Comparison of ENCODE assay signal across 17 cellular contexts in the genomic region with DNA sequence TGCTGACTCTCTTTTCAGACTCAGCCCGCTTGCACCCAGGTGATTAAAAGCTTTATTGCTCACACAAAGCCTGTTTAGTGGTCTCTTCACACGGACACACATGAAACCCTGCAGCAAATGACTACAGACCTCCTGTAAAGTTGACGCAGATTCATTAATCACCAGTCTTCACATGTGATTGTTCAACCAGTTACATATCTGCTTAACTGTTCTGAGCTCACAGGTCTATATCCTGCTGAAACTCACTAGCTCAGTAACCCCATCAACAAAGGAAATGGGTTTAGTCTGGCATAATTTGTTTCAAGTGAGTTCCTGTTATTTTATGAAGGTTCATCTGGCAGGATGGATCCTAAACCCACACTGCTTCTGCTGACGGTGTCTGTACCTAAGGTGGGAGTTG.
"Had no signal": no experiment of that assay in that cellular context is flagged by ENCODE, and none has a peak within 500 bp of the region (broad histone marks: within the 10 kb centered on the region; RNA-seq: fewer than 3 reads in every experiment).

No MANE protein-coding gene starts in this region.

- H3K27ac ChIP-seq: adrenal gland, coronary artery, lower lobe of right lung, right atrium auricular region, tibial nerve had no signal

- H3K36me3 Mint-ChIP-seq: naive thymus-derived CD8-positive, alpha-beta T cell had no signal

- H3K4me3 ChIP-seq: adrenal gland, coronary artery, lower lobe of right lung, right atrium auricular region, tibial nerve had no signal

- H3K27me3 Mint-ChIP-seq: activated CD8-positive, alpha-beta T cell treated with anti-CD3 and anti-CD28 coated beads for 36 hours had no signal

- H3K4me3 Mint-ChIP-seq: activated CD8-positive, alpha-beta T cell treated with anti-CD3 and anti-CD28 coated beads for 36 hours; activated T-helper 1 cell treated with anti-CD3 and anti-CD28 coated beads, Interleukin-12 subunit alpha, Interleukin-12 subunit beta, Interleukin-2, Interleukin-4 antibody, amounts not matched to agents 30 ng/mL and 10 ng/mL and 1 ng/mL, durations not matched to agents 14 hours and 24 hours and 36 hours; naive thymus-derived CD8-positive, alpha-beta T cell had no signal

- H3K27me3 ChIP-seq: right atrium auricular region, tibial nerve had no signal

- H3K27ac Mint-ChIP-seq: activated CD8-positive, alpha-beta T cell treated with anti-CD3 and anti-CD28 coated beads for 36 hours; activated T-helper 1 cell treated with anti-CD3 and anti-CD28 coated beads, Interleukin-12 subunit alpha, Interleukin-12 subunit beta, Interleukin-2, Interleukin-4 antibody, amounts not matched to agents 30 ng/mL and 10 ng/mL and 1 ng/mL, durations not matched to agents 14 hours and 24 hours and 36 hours had no signal

- DNase-seq: activated CD8-positive, alpha-beta memory T cell treated with anti-CD3 and anti-CD28 coated beads, Interleukin-2, amount 50 U/mL, for 4 hours; activated CD8-positive, alpha-beta T cell treated with anti-CD3 and anti-CD28 coated beads for 36 hours; activated naive CD4-positive, alpha-beta T cell; adrenal gland; central memory CD4-positive, alpha-beta T cell; effector memory CD4-positive, alpha-beta T cell; erythroblast; hypothalamus; lower lobe of right lung; posterior cingulate gyrus; small intestine; SW 1271 had no signal

- H3K9me3 ChIP-seq: adrenal gland, lower lobe of right lung, right atrium auricular region, tibial nerve had no signal

- ATAC-seq: activated CD8-positive, alpha-beta T cell treated with anti-CD3 and anti-CD28 coated beads for 36 hours; lower lobe of right lung had no signal

- H3K9me3 Mint-ChIP-seq: activated CD8-positive, alpha-beta T cell treated with anti-CD3 and anti-CD28 coated beads for 36 hours; activated T-helper 1 cell treated with anti-CD3 and anti-CD28 coated beads, Interleukin-12 subunit alpha, Interleukin-12 subunit beta, Interleukin-2, Interleukin-4 antibody, amounts not matched to agents 30 ng/mL and 10 ng/mL and 1 ng/mL, durations not matched to agents 14 hours and 24 hours and 36 hours; naive thymus-derived CD8-positive, alpha-beta T cell had no signal

- H3K36me3 ChIP-seq: adrenal gland, lower lobe of right lung, right atrium auricular region, tibial nerve had no signal

- H3K4me1 ChIP-seq: adrenal gland, lower lobe of right lung, right atrium auricular region, tibial nerve had no signal
